In genomic region chr4:108902769-108903168, GRCh38 we compare ENCODE assay signal across 16 cellular contexts.
DNase-seq lines count a peak whose midpoint lies in the region; ATAC-seq and TF ChIP-seq lines count a peak whose summit lies in the region.
"Had no signal": no experiment of that assay in that cellular context is flagged by ENCODE, and none has a peak within 500 bp of the region (broad histone marks: within the 10 kb centered on the region; RNA-seq: fewer than 3 reads in every experiment).

No MANE protein-coding gene starts in this region.

- H3K4me2 ChIP-seq in MM.1S (ENCODE audit: low read depth, low read length) (no peak overlapping the region), mammary epithelial cell (ENCODE audit: insufficient read depth, low read depth, low read length) (no peak overlapping the region)
- H3K4me2 ChIP-seq: hepatocyte had no signal

- no peak for TF ChIP-seq CTCF in MM.1S (IDR thresholded peaks at IDR 0.05; ENCODE audit: low read length)
- no peak for TF ChIP-seq CTCF in mammary epithelial cell (conservative IDR thresholded peaks at IDR 0.05 in 1 of 2, IDR thresholded peaks at IDR 0.05 in 1 of 2; ENCODE audit: extremely low read depth in 1 of 2, insufficient read depth in 1 of 2, low read depth in 1 of 2, low read length in 2 of 2)
- TF ChIP-seq CTCF in WTC11 (IDR thresholded peaks at IDR 0.05), result no peak

- H3K36me3 ChIP-seq in MM.1S (replicated peaks; ENCODE audit: insufficient read depth, low read length) (no peaks in the 10 kb centered on the region), mammary epithelial cell (ENCODE audit: insufficient read depth, low read length) (no peaks in the 10 kb centered on the region)
- H3K36me3 ChIP-seq: transverse colon had no signal

- intact Hi-C loops in mammary epithelial cell (cut with micrococcal nuclease), result no loop called here

- H3K27me3 ChIP-seq in MM.1S (replicated peaks; ENCODE audit: insufficient read depth, low read length) (no peaks in the 10 kb centered on the region), mammary epithelial cell (ENCODE audit: insufficient read depth, low read length) (peaks cover 8% of the 10 kb centered on the region)
- H3K27me3 ChIP-seq: transverse colon had no signal

- no peak overlapping the region for H2AFZ ChIP-seq in MM.1S (ENCODE audit: low read length)
- H2AFZ ChIP-seq in mammary epithelial cell (ENCODE audit: low read depth, low read length), result no peak overlapping the region
- H2AFZ ChIP-seq: hepatocyte had no signal

- ATAC-seq in GM18511 (IDR thresholded peaks at IDR 0.05; ENCODE audit: unreplicated experiment), result peak; percentile 77
- peak; percentile 67 for ATAC-seq in GM19468 (IDR thresholded peaks at IDR 0.05; ENCODE audit: extremely low read depth, unreplicated experiment)
- ATAC-seq in HG02973 (IDR thresholded peaks at IDR 0.05; ENCODE audit: unreplicated experiment), result peak; percentile 95
- no peak for ATAC-seq in WTC11
- ATAC-seq: left cardiac atrium, T-helper 17 cell had no signal

- H3K9me3 ChIP-seq in MM.1S (replicated peaks; ENCODE audit: insufficient read depth, low read length) (no peaks in the 10 kb centered on the region), mammary epithelial cell (replicated peaks; ENCODE audit: insufficient read depth, low read length) (no peaks in the 10 kb centered on the region)
- H3K9me3 ChIP-seq: transverse colon had no signal

- H3K9me3 Mint-ChIP-seq in WTC11, result no peaks in the 10 kb centered on the region
- H3K9me3 Mint-ChIP-seq: activated CD4-positive, alpha-beta T cell treated with anti-CD3 and anti-CD28 coated beads, Interleukin-2, amount 10 ng/mL, durations not matched to agents 7 days and 5 days had no signal

- no peaks in the 10 kb centered on the region for H3F3A ChIP-seq in MM.1S (ENCODE audit: insufficient read depth, low read length)

- WGBS in mammary epithelial cell (ENCODE audit: low coverage, missing lambda C conversion rate), result 6% methylated on average over 3 of the region's 3 CpGs

- no peaks in the 10 kb centered on the region for H3K9me2 ChIP-seq in MM.1S (replicated peaks; ENCODE audit: insufficient read depth, low read length)

- H3K27ac Mint-ChIP-seq in WTC11, result no peak overlapping the region
- H3K27ac Mint-ChIP-seq: activated CD4-positive, alpha-beta T cell treated with anti-CD3 and anti-CD28 coated beads, Interleukin-2, amount 10 ng/mL, durations not matched to agents 7 days and 5 days; T-helper 17 cell had no signal

- no peaks in the 10 kb centered on the region for H3K79me2 ChIP-seq in MM.1S (ENCODE audit: low read length)
- no peaks in the 10 kb centered on the region for H3K79me2 ChIP-seq in mammary epithelial cell (ENCODE audit: insufficient read depth, low read length)
- H3K79me2 ChIP-seq: hepatocyte had no signal

- H3K27ac ChIP-seq in MM.1S (ENCODE audit: low read length), result no peak overlapping the region
- H3K27ac ChIP-seq in mammary epithelial cell (ENCODE audit: insufficient read depth, low read depth, low read length), result no peak overlapping the region
- H3K27ac ChIP-seq: hepatocyte, transverse colon had no signal

- in situ Hi-C loops in mammary epithelial cell (cut with MboI; ENCODE audit: low sequenced_read_pairs in 2 of 2), result no loop called here

- no peak overlapping the region for H3K9ac ChIP-seq in MM.1S (ENCODE audit: low read length)
- no peak overlapping the region for H3K9ac ChIP-seq in mammary epithelial cell (ENCODE audit: insufficient read depth, low read length)

- H3K4me1 ChIP-seq in MM.1S (ENCODE audit: low read length) (no peaks in the 10 kb centered on the region), mammary epithelial cell (ENCODE audit: insufficient read depth, low read length) (no peaks in the 10 kb centered on the region)
- H3K4me1 ChIP-seq: transverse colon had no signal

- BruUV-seq in mammary epithelial cell (replicated peaks; lab: Mats Ljungman, UMichigan), result no TSS peak

- H3K27me3 Mint-ChIP-seq in WTC11 (ENCODE audit: low read depth), result no peaks in the 10 kb centered on the region
- H3K27me3 Mint-ChIP-seq: T-helper 17 cell had no signal

- dilution Hi-C loops in mammary epithelial cell (cut with HindIII; ENCODE audit: low sequenced_read_pairs), result no loop called here

- POLR2A ChIA-PET in WTC11 (lab: Charles Lee), result no interaction called here

- CTCF ChIA-PET in mammary epithelial cell (lab: Charles Lee; ENCODE audit: low non-redundant PET), result no interaction called here
- CTCF ChIA-PET in WTC11 (lab: Charles Lee), result no interaction called here

- peaks cover 22% of the 10 kb centered on the region for H3K4me1 Mint-ChIP-seq in WTC11
- H3K4me1 Mint-ChIP-seq: T-helper 17 cell had no signal

- no peak overlapping the region for H3K4me3 Mint-ChIP-seq in WTC11
- H3K4me3 Mint-ChIP-seq: activated CD4-positive, alpha-beta T cell treated with anti-CD3 and anti-CD28 coated beads, Interleukin-2, amount 10 ng/mL, durations not matched to agents 7 days and 5 days; T-helper 17 cell had no signal

- H4K20me1 ChIP-seq in MM.1S (ENCODE audit: insufficient read depth, low read length) (no peaks in the 10 kb centered on the region), mammary epithelial cell (ENCODE audit: insufficient read depth, low read length) (no peaks in the 10 kb centered on the region)

- DNase-seq in MM.1S (peak; percentile 24), mammary epithelial cell (no peak), WTC11 (ENCODE audit: low spot score) (no peak)
- DNase-seq in stimulated activated CD4-positive, alpha-beta T cell treated with anti-CD3 and anti-CD28 coated beads, Interleukin-4, amount 100 ng/mL, for 24 hours, result no peak
- DNase-seq in activated CD4-positive, alpha-beta T cell treated with anti-CD3 and anti-CD28 coated beads, Interleukin-2, amount 50 U/mL, for 4 hours, result no peak
- DNase-seq: activated CD4-positive, alpha-beta T cell treated with anti-CD3 and anti-CD28 coated beads, Interleukin-2, amount 10 ng/mL, durations not matched to agents 7 days and 5 days; activated T-cell treated with anti-CD3 and anti-CD28 coated beads, Interleukin-2, amount 50 U/mL, for 48 hours; left cardiac atrium; NCI-H69; stimulated activated CD4-positive, alpha-beta T cell treated with anti-CD3 and anti-CD28 coated beads, Interleukin-15, amount 100 ng/mL, for 24 hours; T-helper 17 cell; transverse colon had no signal

- H3K4me3 ChIP-seq in MM.1S (ENCODE audit: low read length), result no peak overlapping the region
- no peak overlapping the region for H3K4me3 ChIP-seq in mammary epithelial cell (replicated peaks in 1 of 3; ENCODE audit: insufficient read depth in 1 of 3, low read depth in 2 of 3, low read length in 3 of 3)
- H3K4me3 ChIP-seq: hepatocyte, transverse colon had no signal

- H3K36me3 Mint-ChIP-seq in WTC11, result no peaks in the 10 kb centered on the region

TF ChIP-seq in WTC11, 78 proteins besides CTCF, POLR2A, EP300 and RAD21 (continues in another document):
- TF ChIP-seq HMGA2 (CRISPR knock-in tag; IDR thresholded peaks at IDR 0.05) (no peak), SP1 (CRISPR knock-in tag; conservative IDR thresholded peaks at IDR 0.05) (no peak), ATF6 (CRISPR knock-in tag; IDR thresholded peaks at IDR 0.05) (no peak), PREB (CRISPR knock-in tag; IDR thresholded peaks at IDR 0.05; ENCODE audit: borderline replicate concordance) (no peak), RORB (CRISPR knock-in tag; IDR thresholded peaks at IDR 0.05) (no peak)
- TF ChIP-seq, protein P1, sequence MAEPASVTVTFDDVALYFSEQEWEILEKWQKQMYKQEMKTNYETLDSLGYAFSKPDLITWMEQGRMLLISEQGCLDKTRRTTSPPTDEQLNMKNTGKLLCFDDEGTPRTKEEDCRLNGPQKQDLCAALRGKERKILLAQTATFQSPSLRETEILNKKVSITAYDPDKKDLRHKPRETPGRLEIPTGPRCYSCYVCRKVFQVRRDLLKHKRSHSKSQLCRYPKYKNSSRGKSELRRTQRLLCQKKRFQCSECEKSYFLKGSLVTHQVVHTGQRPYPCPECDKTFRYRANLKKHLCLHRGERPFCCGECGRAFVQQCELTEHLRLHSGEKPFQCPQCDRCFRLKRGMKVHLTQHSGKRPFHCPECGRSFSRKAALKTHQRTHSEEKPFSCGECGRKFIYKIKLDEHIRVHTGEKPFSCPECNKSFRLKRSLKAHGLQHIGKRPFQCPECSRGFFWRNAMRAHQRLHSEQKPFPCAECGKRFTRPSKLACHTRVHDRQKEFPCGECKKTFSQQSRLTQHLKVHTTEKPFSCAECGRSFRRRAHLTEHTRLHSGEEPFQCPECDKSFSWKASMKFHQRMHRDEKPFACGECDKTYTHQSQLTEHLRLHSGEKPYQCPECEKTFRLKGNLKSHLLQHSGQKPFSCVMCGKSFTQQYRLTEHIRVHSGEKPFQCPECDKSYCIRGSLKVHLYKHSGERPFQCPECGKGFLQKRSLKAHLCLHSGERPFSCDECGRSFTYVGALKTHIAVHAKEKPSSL (CRISPR knock-in tag; conservative IDR thresholded peaks at IDR 0.05), result no peak
